1 cellular context compared by ENCODE assay signal in the genomic region with DNA sequence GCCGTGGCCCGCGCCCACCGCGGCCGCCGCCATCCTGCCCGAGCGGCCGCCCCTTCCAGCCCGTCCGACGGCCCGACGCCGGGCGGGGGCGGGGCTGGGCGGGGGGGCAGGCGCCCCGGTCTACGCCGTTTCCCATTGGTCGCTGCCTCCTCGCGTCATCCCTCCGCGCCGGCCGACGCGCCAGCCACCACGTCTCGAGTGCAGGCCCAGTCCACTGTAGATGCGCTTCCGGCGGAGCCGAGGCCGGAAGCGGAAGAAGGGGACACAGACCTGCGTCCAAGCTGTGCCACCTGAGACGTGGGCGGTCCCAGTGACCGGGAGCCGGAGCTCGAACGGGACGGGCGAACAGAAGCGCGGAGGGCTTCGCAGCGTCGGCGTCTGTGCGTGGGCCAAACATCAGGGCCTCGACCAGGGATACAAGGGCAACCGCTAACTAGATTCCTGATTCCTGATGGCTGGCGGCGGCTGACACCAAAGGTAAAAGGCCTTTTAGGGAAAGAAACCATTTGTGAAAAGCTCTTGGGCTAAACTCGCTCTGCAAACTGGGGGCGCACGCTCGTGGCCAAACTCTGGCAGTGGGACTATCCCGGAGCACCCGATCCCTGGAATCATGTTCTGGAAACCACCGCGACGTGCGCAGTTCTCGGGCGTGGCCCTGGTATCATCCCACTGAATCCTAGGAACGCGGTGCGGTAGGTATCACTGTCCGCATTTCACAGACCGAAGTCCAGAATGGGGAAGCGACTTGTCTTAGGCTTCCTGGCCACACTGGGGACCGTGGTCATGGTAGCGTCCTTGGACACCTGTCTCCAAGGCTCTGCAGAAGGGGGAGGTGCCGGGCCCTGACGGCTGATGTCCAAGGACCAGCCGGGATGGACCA.
TF ChIP-seq lines count a peak whose summit lies in the region.

TSS of gene SLC35E1 (minus strand) at position 84 of the 880 bp plus-strand sequence. CDS start at position 33, 51 bp downstream.

TF ChIP-seq in K562, 482 proteins besides CTCF, POLR2A, EP300 and RAD21 (continued from another document and continues in another):
- no peak for TF ChIP-seq MGA (IDR thresholded peaks at IDR 0.05)
- TF ChIP-seq ARID4B (CRISPR knock-in tag; IDR thresholded peaks at IDR 0.05), result peak; percentile 89
- TF ChIP-seq, protein P1, sequence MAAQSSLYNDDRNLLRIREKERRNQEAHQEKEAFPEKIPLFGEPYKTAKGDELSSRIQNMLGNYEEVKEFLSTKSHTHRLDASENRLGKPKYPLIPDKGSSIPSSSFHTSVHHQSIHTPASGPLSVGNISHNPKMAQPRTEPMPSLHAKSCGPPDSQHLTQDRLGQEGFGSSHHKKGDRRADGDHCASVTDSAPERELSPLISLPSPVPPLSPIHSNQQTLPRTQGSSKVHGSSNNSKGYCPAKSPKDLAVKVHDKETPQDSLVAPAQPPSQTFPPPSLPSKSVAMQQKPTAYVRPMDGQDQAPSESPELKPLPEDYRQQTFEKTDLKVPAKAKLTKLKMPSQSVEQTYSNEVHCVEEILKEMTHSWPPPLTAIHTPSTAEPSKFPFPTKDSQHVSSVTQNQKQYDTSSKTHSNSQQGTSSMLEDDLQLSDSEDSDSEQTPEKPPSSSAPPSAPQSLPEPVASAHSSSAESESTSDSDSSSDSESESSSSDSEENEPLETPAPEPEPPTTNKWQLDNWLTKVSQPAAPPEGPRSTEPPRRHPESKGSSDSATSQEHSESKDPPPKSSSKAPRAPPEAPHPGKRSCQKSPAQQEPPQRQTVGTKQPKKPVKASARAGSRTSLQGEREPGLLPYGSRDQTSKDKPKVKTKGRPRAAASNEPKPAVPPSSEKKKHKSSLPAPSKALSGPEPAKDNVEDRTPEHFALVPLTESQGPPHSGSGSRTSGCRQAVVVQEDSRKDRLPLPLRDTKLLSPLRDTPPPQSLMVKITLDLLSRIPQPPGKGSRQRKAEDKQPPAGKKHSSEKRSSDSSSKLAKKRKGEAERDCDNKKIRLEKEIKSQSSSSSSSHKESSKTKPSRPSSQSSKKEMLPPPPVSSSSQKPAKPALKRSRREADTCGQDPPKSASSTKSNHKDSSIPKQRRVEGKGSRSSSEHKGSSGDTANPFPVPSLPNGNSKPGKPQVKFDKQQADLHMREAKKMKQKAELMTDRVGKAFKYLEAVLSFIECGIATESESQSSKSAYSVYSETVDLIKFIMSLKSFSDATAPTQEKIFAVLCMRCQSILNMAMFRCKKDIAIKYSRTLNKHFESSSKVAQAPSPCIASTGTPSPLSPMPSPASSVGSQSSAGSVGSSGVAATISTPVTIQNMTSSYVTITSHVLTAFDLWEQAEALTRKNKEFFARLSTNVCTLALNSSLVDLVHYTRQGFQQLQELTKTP (IDR thresholded peaks at IDR 0.05; ENCODE audit: low read depth in 1 of 2, partially characterized antibody in 2 of 2), result peak in 1 of 2 experiments; percentile 30
- no peak for TF ChIP-seq RBM25 (IDR thresholded peaks at IDR 0.05; ENCODE audit: low read depth, low read length, severe bottlenecking)
- peak; percentile 93 for TF ChIP-seq NKRF (IDR thresholded peaks at IDR 0.05; ENCODE audit: borderline replicate concordance)
- no peak for TF ChIP-seq SRSF7 (optimal IDR thresholded peaks at IDR 0.05; ENCODE audit: low read depth, low read length)
- TF ChIP-seq STAT5A (IDR thresholded peaks at IDR 0.05; ENCODE audit: borderline replicate concordance, low read length), result no peak
- TF ChIP-seq NRF1 (conservative IDR thresholded peaks at IDR 0.05 in 1 of 2, IDR thresholded peaks at IDR 0.05 in 1 of 2), result peak; percentile 55 to 64
- no peak for TF ChIP-seq ZNF316 (IDR thresholded peaks at IDR 0.05)
- peak; percentile 50 for TF ChIP-seq CCNT2 (IDR thresholded peaks at IDR 0.05; ENCODE audit: borderline replicate concordance, extremely low read depth, insufficient read length, low read depth, low read length)
- no peak for TF ChIP-seq BRF1 (IDR thresholded peaks at IDR 0.05; ENCODE audit: borderline replicate concordance, extremely low read depth, insufficient read length)
- TF ChIP-seq RNF219 (CRISPR knock-in tag; IDR thresholded peaks at IDR 0.05), result no peak
- TF ChIP-seq ELK1 (CRISPR knock-in tag; IDR thresholded peaks at IDR 0.05), result no peak
- TF ChIP-seq ZSCAN29 (IDR thresholded peaks at IDR 0.05), result no peak
- no peak for TF ChIP-seq ZFP30 (CRISPR knock-in tag; IDR thresholded peaks at IDR 0.05; ENCODE audit: borderline replicate concordance)
